ENCODE assay signal across 7 cellular contexts in the genomic region with DNA sequence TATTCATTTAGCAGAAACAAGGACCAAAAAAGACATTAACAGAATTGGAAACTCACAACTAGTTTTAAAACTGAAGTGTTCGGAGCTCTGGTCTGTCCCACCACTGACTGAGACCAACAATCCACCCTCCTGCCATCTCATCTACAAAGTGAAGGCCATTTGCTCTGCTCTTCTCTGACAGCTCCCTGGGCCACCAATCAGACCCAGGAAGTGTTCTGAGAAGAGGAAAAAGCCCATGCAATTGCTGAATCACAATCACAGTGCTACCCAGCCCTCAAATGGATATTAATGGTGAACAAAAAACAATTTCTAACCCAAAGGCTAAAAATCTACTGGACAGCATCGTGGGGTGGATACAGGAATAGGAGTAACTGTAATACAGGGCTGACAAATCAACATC. TPM values are rescaled to one million over a fixed set of nuclear protein-coding genes. Genes with fewer than 3 reads are reported as not detected.
DNase-seq lines count a peak whose midpoint lies in the region; TF ChIP-seq lines count a peak whose summit lies in the region.

No MANE protein-coding gene starts in this region.

- H3K4me2 ChIP-seq in skeletal muscle satellite cell (ENCODE audit: low read length): peak overlapping the region; percentile 95

- no peaks in the 10 kb centered on the region for H3K9me3 Mint-ChIP-seq in T-helper 2 cell treated with Interferon-gamma antibody and Interleukin-4, amounts not matched to agents 5 μg/mL and 100 μg/mL, for 36 hours

- no peak for TF ChIP-seq CTCF in foreskin fibroblast (IDR thresholded peaks at IDR 0.05; ENCODE audit: low read depth, low read length)

- H3K9ac ChIP-seq in skeletal muscle satellite cell (ENCODE audit: low read depth, low read length): peak overlapping the region; percentile 97

- H3K4me1 ChIP-seq in skeletal muscle satellite cell (ENCODE audit: control insufficient read depth, insufficient read depth, low read length): peaks cover 24% of the 10 kb centered on the region

- peaks cover 37% of the 10 kb centered on the region for H3K4me1 Mint-ChIP-seq in T-helper 2 cell treated with Interferon-gamma antibody and Interleukin-4, amounts not matched to agents 5 μg/mL and 100 μg/mL, for 36 hours (ENCODE audit: low read depth)

- DNase-seq in H7: no peak
- no peak for DNase-seq in T-helper 2 cell treated with Interferon-gamma antibody and Interleukin-4, amounts not matched to agents 5 μg/mL and 100 μg/mL, for 36 hours (ENCODE audit: low spot score)
- no peak for DNase-seq in foreskin fibroblast
- no peak for DNase-seq in NCI-H526 treated with DMSO at 0.1 percent for 48 hours (lab: John Stamatoyannopoulos, UW)
- no peak for DNase-seq in Kasumi-1 (lab: John Stamatoyannopoulos, UW)
- no peak for DNase-seq in DMS153 treated with DMSO at 0.1 percent for 48 hours (lab: John Stamatoyannopoulos, UW; ENCODE audit: unreplicated experiment)

- peak overlapping the region; percentile 92 for H3K4me3 ChIP-seq in H7 (ENCODE audit: insufficient read depth, low read depth, low read length)
- peak overlapping the region; percentile 95 to 98 for H3K4me3 ChIP-seq in foreskin fibroblast (ENCODE audit: low read depth in 1 of 2, low read length in 2 of 2)
- H3K4me3 ChIP-seq in skeletal muscle satellite cell (ENCODE audit: low read length): peak overlapping the region; percentile 78

- H3K27ac Mint-ChIP-seq in T-helper 2 cell treated with Interferon-gamma antibody and Interleukin-4, amounts not matched to agents 5 μg/mL and 100 μg/mL, for 36 hours: peak overlapping the region; percentile 99

- H3K27me3 ChIP-seq in H7 (ENCODE audit: control insufficient read depth, insufficient read depth, low read length) (no peaks in the 10 kb centered on the region), skeletal muscle satellite cell (ENCODE audit: control insufficient read depth, insufficient read depth, low read length) (no peaks in the 10 kb centered on the region)

- peak overlapping the region; percentile 97 for H3K4me3 Mint-ChIP-seq in T-helper 2 cell treated with Interferon-gamma antibody and Interleukin-4, amounts not matched to agents 5 μg/mL and 100 μg/mL, for 36 hours

- H3K9me3 ChIP-seq in skeletal muscle satellite cell (replicated peaks; ENCODE audit: low read length): no peaks in the 10 kb centered on the region

- H3K36me3 ChIP-seq in H7 (replicated peaks; ENCODE audit: control insufficient read depth, insufficient read depth, low read length) (peaks cover 51% of the 10 kb centered on the region), skeletal muscle satellite cell (ENCODE audit: insufficient read depth, low read length) (peaks cover 62% of the 10 kb centered on the region)

- H3K27me3 Mint-ChIP-seq in T-helper 2 cell treated with Interferon-gamma antibody and Interleukin-4, amounts not matched to agents 5 μg/mL and 100 μg/mL, for 36 hours (ENCODE audit: low read depth): no peaks in the 10 kb centered on the region

- H3K36me3 Mint-ChIP-seq in T-helper 2 cell treated with Interferon-gamma antibody and Interleukin-4, amounts not matched to agents 5 μg/mL and 100 μg/mL, for 36 hours (ENCODE audit: low read depth): peaks cover 54% of the 10 kb centered on the region

RNA-seq across cellular contexts. Expression of gene RPL23, which starts 2.1 kb away (rescaled TPM):
- total RNA-seq in H7 (2014; rRNA removed; shearing (Covaris generic)): 1,201 and 1,441 TPM in 2 replicates
- 1,089 and 1,655 TPM in 2 replicates for total RNA-seq in skeletal muscle satellite cell (2012; rRNA removed)

RNA-seq across cellular contexts. Expression of gene LASP1, which starts 18.4 kb away (rescaled TPM):
- 122 and 149 TPM in 2 replicates for total RNA-seq in H7 (2014; rRNA removed; shearing (Covaris generic))
- total RNA-seq in skeletal muscle satellite cell (2012; rRNA removed): 172 and 203 TPM in 2 replicates

RNA-seq across cellular contexts. Expression of gene CWC25, which starts 26.3 kb away (rescaled TPM):
- total RNA-seq in H7 (2014; rRNA removed; shearing (Covaris generic)): 8.2 and 9.6 TPM in 2 replicates
- total RNA-seq in skeletal muscle satellite cell (2012; rRNA removed): 7.9 TPM in 2 replicates

RNA-seq across cellular contexts. Expression of gene PIP4K2B, which starts 52.1 kb away (rescaled TPM):
- total RNA-seq in H7 (2014; rRNA removed; shearing (Covaris generic)): 48.5 and 51.7 TPM in 2 replicates
- total RNA-seq in skeletal muscle satellite cell (2012; rRNA removed): 37.3 and 41.1 TPM in 2 replicates
